ENCODE assay signal across 1 cellular context in the genomic region with DNA sequence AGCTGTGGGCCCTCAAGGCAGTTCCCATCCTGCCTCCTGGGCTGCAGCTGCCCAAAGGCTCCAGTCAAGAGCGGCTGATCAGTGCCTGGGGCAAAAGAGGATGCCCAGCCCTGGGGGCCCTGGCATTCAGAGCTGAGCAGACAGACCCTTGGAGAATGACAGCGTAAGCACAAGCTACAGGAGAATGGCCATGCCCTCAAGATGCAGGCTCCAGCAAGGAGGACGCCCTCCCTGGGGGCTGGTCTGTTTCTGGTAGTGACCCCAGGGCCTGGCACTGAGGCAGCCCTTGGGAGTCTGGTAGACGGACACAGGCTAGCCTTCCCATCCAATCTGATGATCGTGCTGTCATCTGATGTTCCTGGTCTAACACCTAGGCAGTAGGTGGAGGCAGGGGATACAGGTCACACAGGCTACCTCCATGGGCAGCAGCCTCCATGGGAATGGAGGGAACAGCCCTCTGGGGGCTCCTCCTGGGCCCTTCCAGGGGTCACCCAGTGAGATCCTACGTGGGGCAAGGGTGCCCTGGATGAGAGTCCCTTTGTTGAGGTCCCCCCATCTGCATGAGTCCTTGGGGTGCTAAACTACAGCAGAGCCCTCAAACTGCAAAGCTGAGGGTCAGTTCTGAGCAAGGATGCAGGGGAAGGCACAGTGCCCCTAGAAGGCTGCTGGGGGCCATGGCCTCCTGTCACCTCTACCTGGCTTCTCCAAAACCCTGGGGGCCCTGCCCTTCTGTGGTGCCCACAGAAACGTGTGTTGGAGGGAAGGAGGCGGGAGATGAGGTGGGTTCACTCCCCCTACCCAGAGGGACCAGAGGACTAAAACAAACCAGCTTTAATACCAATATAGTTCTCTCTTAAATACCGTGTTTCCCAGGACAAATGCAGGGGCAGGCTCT.
A peak's percentile ranks its signal among the peaks of the same experiment; 100 is the strongest.
TF ChIP-seq lines count a peak whose summit lies in the region.

No MANE protein-coding gene starts in this region.

TF ChIP-seq in endothelial cell of umbilical vein, 7 proteins besides CTCF, POLR2A, EP300 and RAD21:
- TF ChIP-seq FOS (IDR thresholded peaks at IDR 0.05; ENCODE audit: borderline replicate concordance, insufficient read depth, low read length): no peak
- TF ChIP-seq MYC (IDR thresholded peaks at IDR 0.05; ENCODE audit: low read depth, low read length): no peak
- no peak for TF ChIP-seq GATA2 (IDR thresholded peaks at IDR 0.05; ENCODE audit: insufficient read depth, insufficient read length, low read depth, low read length)
- TF ChIP-seq, protein P1, sequence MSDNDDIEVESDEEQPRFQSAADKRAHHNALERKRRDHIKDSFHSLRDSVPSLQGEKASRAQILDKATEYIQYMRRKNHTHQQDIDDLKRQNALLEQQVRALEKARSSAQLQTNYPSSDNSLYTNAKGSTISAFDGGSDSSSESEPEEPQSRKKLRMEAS (IDR thresholded peaks at IDR 0.05; ENCODE audit: insufficient read depth, insufficient read length): no peak
- TF ChIP-seq EZH2 (IDR thresholded peaks at IDR 0.05; ENCODE audit: borderline replicate concordance, low read depth, low read length, severe bottlenecking): no peak
- no peak for TF ChIP-seq JUN (IDR thresholded peaks at IDR 0.05; ENCODE audit: borderline replicate concordance, insufficient read depth, insufficient read length, low read depth)
- TF ChIP-seq POLR2AphosphoS5 (IDR thresholded peaks at IDR 0.05; ENCODE audit: insufficient read depth, low read depth, low read length): peak; percentile 13
